14 cellular contexts compared by ENCODE assay signal in genomic region chr12:106195638-106196037, GRCh38. TPM values are rescaled to one million over a fixed set of nuclear protein-coding genes. Genes with fewer than 3 reads are reported as not detected.
A peak's percentile ranks its signal among the peaks of the same experiment; 100 is the strongest.
DNase-seq lines count a peak whose midpoint lies in the region; ATAC-seq and TF ChIP-seq lines count a peak whose summit lies in the region.
"Had no signal": no experiment of that assay in that cellular context is flagged by ENCODE, and none has a peak within 500 bp of the region (broad histone marks: within the 10 kb centered on the region; RNA-seq: fewer than 3 reads in every experiment).

No MANE protein-coding gene starts in this region.

- peak; percentile 44 to 80 (median 72) for ATAC-seq in heart left ventricle
- no peak for ATAC-seq in stimulated activated effector memory CD8-positive, alpha-beta T cell treated with anti-CD3 and anti-CD28 coated beads, Interleukin-12 subunit alpha, Interleukin-12 subunit beta, amount 100 ng/mL, for 72 hours
- ATAC-seq: GM12878; natural killer cell treated with Interleukin-12 subunit alpha and Interleukin-12 subunit beta and Interleukin-15 and Interleukin-18, amount 100 ng/mL, for 72 hours had no signal

- intact Hi-C loops in adrenal gland (cut with DNase I): no loop called here
- intact Hi-C loops in heart left ventricle (cut with DNase I): loop anchor here in 1 of 10 donors (5.0 kb wide), 1 partner anchor 43 kb away; no protein-coding TSS in a partner anchor
- intact Hi-C loops in CD4-positive, alpha-beta memory T cell (cut with micrococcal nuclease): no loop called here

- whole genome bisulfite sequencing in adrenal gland, 4 donors: 12 to 20% (median 19%) methylated on average over 5 of the region's 5 CpGs
- WGBS in heart left ventricle, 4 donors: 47 to 61% (median 50%) methylated on average over 5 of the region's 5 CpGs

- no peak overlapping the region for H3K4me3 Mint-ChIP-seq in CD4-positive, alpha-beta memory T cell
- no peak overlapping the region for H3K4me3 Mint-ChIP-seq in stimulated activated effector memory CD8-positive, alpha-beta T cell treated with anti-CD3 and anti-CD28 coated beads, Interleukin-12 subunit alpha, Interleukin-12 subunit beta, amount 100 ng/mL, for 72 hours
- H3K4me3 Mint-ChIP-seq: natural killer cell treated with Interleukin-12 subunit alpha and Interleukin-12 subunit beta and Interleukin-15 and Interleukin-18, amount 100 ng/mL, for 72 hours had no signal

- CTCF ChIA-PET in CD4-positive, alpha-beta memory T cell (lab: Charles Lee; ENCODE audit: partially characterized antibody): no interaction called here

- H3K27ac Mint-ChIP-seq in CD4-positive, alpha-beta memory T cell: no peak overlapping the region
- no peak overlapping the region for H3K27ac Mint-ChIP-seq in stimulated activated effector memory CD8-positive, alpha-beta T cell treated with anti-CD3 and anti-CD28 coated beads, Interleukin-12 subunit alpha, Interleukin-12 subunit beta, amount 100 ng/mL, for 72 hours
- H3K27ac Mint-ChIP-seq: natural killer cell treated with Interleukin-12 subunit alpha and Interleukin-12 subunit beta and Interleukin-15 and Interleukin-18, amount 100 ng/mL, for 72 hours had no signal

- no peaks in the 10 kb centered on the region for H3K36me3 Mint-ChIP-seq in CD4-positive, alpha-beta memory T cell
- H3K36me3 Mint-ChIP-seq in stimulated activated effector memory CD8-positive, alpha-beta T cell treated with anti-CD3 and anti-CD28 coated beads, Interleukin-12 subunit alpha, Interleukin-12 subunit beta, amount 100 ng/mL, for 72 hours: no peaks in the 10 kb centered on the region
- H3K36me3 Mint-ChIP-seq: natural killer cell treated with Interleukin-12 subunit alpha and Interleukin-12 subunit beta and Interleukin-15 and Interleukin-18, amount 100 ng/mL, for 72 hours had no signal

- no peaks in the 10 kb centered on the region for H3K9me3 ChIP-seq in adrenal gland (replicated peaks in 1 of 3)
- no peaks in the 10 kb centered on the region for H3K9me3 ChIP-seq in heart left ventricle
- no peaks in the 10 kb centered on the region for H3K9me3 ChIP-seq in CD4-positive, alpha-beta memory T cell (ENCODE audit: control insufficient read depth in 1 of 2, low read length in 2 of 2)
- H3K9me3 ChIP-seq: BLaER1 had no signal

- POLR2A ChIA-PET in CD4-positive, alpha-beta memory T cell (lab: Charles Lee; ENCODE audit: partially characterized antibody): no interaction called here

- H3K27me3 Mint-ChIP-seq in CD4-positive, alpha-beta memory T cell: peaks cover 3 to 7% of the 10 kb centered on the region in 2 donors

- H3K4me1 ChIP-seq in adrenal gland (replicated peaks in 1 of 2): peaks cover 7 to 16% of the 10 kb centered on the region in 2 donors
- peaks cover 0 to 25% (median 8%) of the 10 kb centered on the region in 12 donors for H3K4me1 ChIP-seq in heart left ventricle
- no peaks in the 10 kb centered on the region for H3K4me1 ChIP-seq in CD4-positive, alpha-beta memory T cell (ENCODE audit: insufficient read depth, low read length)
- H3K4me1 ChIP-seq: BLaER1 had no signal

- no peaks in the 10 kb centered on the region for H3K4me1 Mint-ChIP-seq in CD4-positive, alpha-beta memory T cell
- no peaks in the 10 kb centered on the region for H3K4me1 Mint-ChIP-seq in stimulated activated effector memory CD8-positive, alpha-beta T cell treated with anti-CD3 and anti-CD28 coated beads, Interleukin-12 subunit alpha, Interleukin-12 subunit beta, amount 100 ng/mL, for 72 hours

- no peak for TF ChIP-seq POLR2A in adrenal gland (IDR thresholded peaks at IDR 0.05)
- no peak for TF ChIP-seq POLR2A in heart left ventricle (IDR thresholded peaks at IDR 0.05)

- H3K27me3 ChIP-seq in adrenal gland: no peaks in the 10 kb centered on the region
- no peaks in the 10 kb centered on the region for H3K27me3 ChIP-seq in heart left ventricle
- H3K27me3 ChIP-seq in CD4-positive, alpha-beta memory T cell (ENCODE audit: insufficient read depth, low read length): no peaks in the 10 kb centered on the region
- H3K27me3 ChIP-seq: BLaER1 had no signal

- H3K27ac ChIP-seq in adrenal gland (peak overlapping the region in 2 of 5 donors; percentile 40 to 42), heart left ventricle (peak overlapping the region in 6 of 12 donors; percentile 3 to 31 (median 23))
- H3K27ac ChIP-seq in CD4-positive, alpha-beta memory T cell (ENCODE audit: low read depth, low read length): no peak overlapping the region
- H3K27ac ChIP-seq: BLaER1 had no signal

- H3K36me3 ChIP-seq in adrenal gland (replicated peaks in 1 of 2) (no peaks in the 10 kb centered on the region), heart left ventricle (no peaks in the 10 kb centered on the region)
- H3K36me3 ChIP-seq in CD4-positive, alpha-beta memory T cell (ENCODE audit: insufficient read depth, low read length): no peaks in the 10 kb centered on the region
- H3K36me3 ChIP-seq: BLaER1 had no signal

- DNase-seq in AG09309 (ENCODE audit: low read depth) (peak; percentile 77), adrenal gland (peak; percentile 45 to 92 (median 81)), heart left ventricle (peak in 4 of 5 donors; percentile 18 to 62 (median 56)), occipital lobe (lab: John Stamatoyannopoulos, UW) (peak; percentile 18), T-helper 1 cell (no peak), NCI-H187 treated with DMSO at 0.1 percent for 48 hours (lab: John Stamatoyannopoulos, UW) (no peak)
- DNase-seq in CD4-positive, alpha-beta memory T cell: no peak
- DNase-seq in stimulated activated effector memory CD8-positive, alpha-beta T cell treated with anti-CD3 and anti-CD28 coated beads, Interleukin-12 subunit alpha, Interleukin-12 subunit beta, amount 100 ng/mL, for 72 hours (ENCODE audit: low spot score in 2 of 2): no peak
- DNase-seq: H7, NCI-H524 treated with DMSO at 0.1 percent for 48 hours had no signal

- H3K4me3 ChIP-seq in AG09309 (ENCODE audit: control insufficient read depth, low read depth, low read length) (no peak overlapping the region), adrenal gland (no peak overlapping the region), heart left ventricle (no peak overlapping the region)
- H3K4me3 ChIP-seq in CD4-positive, alpha-beta memory T cell (ENCODE audit: low read length in 2 of 2): no peak overlapping the region
- H3K4me3 ChIP-seq: BLaER1, GM12878 had no signal

- no peaks in the 10 kb centered on the region for H3K9me3 Mint-ChIP-seq in CD4-positive, alpha-beta memory T cell
- H3K9me3 Mint-ChIP-seq in stimulated activated effector memory CD8-positive, alpha-beta T cell treated with anti-CD3 and anti-CD28 coated beads, Interleukin-12 subunit alpha, Interleukin-12 subunit beta, amount 100 ng/mL, for 72 hours: no peaks in the 10 kb centered on the region
- H3K9me3 Mint-ChIP-seq: natural killer cell treated with Interleukin-12 subunit alpha and Interleukin-12 subunit beta and Interleukin-15 and Interleukin-18, amount 100 ng/mL, for 72 hours had no signal

- TF ChIP-seq CTCF in AG09309 (IDR thresholded peaks at IDR 0.05; ENCODE audit: control insufficient read depth, insufficient read depth, low read depth, low read length, missing control alignments) (no peak), adrenal gland (IDR thresholded peaks at IDR 0.05) (no peak), heart left ventricle (IDR thresholded peaks at IDR 0.05) (no peak)

RNA-seq across cellular contexts. Expression of gene CKAP4, which starts 52.2 kb away (rescaled TPM):
- total RNA-seq in adrenal gland (100 to 1,000 TPM in 1 of 8 donors, 10 to 100 TPM in 7; 61.5 to 101 (median 91.5) TPM), heart left ventricle (10 to 100 TPM; 39.9 to 70.7 (median 53.7) TPM), occipital lobe (20.3 TPM)
- polyA plus RNA-seq in adrenal gland (100 to 1,000 TPM in 1 of 3 donors, 10 to 100 TPM in 2; 11.0 to 101 (median 17.6) TPM), heart left ventricle (10 to 100 TPM; 19.0 to 61.5 TPM)
- 10 to 100 TPM; 12.5 to 13.0 TPM for total RNA-seq in CD4-positive, alpha-beta memory T cell
- 1 to 10 TPM; 5.1 to 8.3 TPM for polyA plus RNA-seq in CD4-positive, alpha-beta memory T cell

RNA-seq across cellular contexts. Expression of gene NUAK1, which starts 56.9 kb away (rescaled TPM):
- total RNA-seq in adrenal gland: 10 to 100 TPM in 5 of 8 donors, 1 to 10 TPM in 3; 5.8 to 15.1 (median 10.4) TPM
- 1 to 10 TPM; 2.4 to 4.6 (median 3.0) TPM for polyA plus RNA-seq in adrenal gland
- total RNA-seq in heart left ventricle: 10 to 100 TPM; 34.7 to 50.7 (median 39.8) TPM
- 10 to 100 TPM; 10.5 to 21.5 TPM for polyA plus RNA-seq in heart left ventricle
- total RNA-seq in occipital lobe: 40.6 TPM
- total RNA-seq in CD4-positive, alpha-beta memory T cell: not detected
- not detected for polyA plus RNA-seq in CD4-positive, alpha-beta memory T cell
- total RNA-seq: T-helper 2 cell treated with Interferon-gamma antibody and Interleukin-4, amounts not matched to agents 100 ng/mL and 5 ng/mL, for 36 hours had no signal

Comparison
In these comparisons a context has a peak if more than half of its experiments do, and no peak if none do; other contexts are left out.
1. DNase-seq: peak in AG09309 (single experiment), adrenal gland (7 of 7), heart left ventricle (4 of 5) and occipital lobe (single experiment); none in CD4-positive, alpha-beta memory T cell (0 of 5), T-helper 1 cell (0 of 5), stimulated activated effector memory CD8-positive, alpha-beta T cell treated with anti-CD3 and anti-CD28 coated beads, Interleukin-12 subunit alpha, Interleukin-12 subunit beta, amount 100 ng/mL, for 72 hours (0 of 2) and NCI-H187 treated with DMSO at 0.1 percent for 48 hours (single experiment).
2. RNA of gene NUAK1, which starts 56.9 kb away (total RNA-seq): 40.6 TPM in occipital lobe (single experiment), 34.7 to 50.7 TPM in heart left ventricle and 5.8 to 15.1 TPM in adrenal gland; not detected in CD4-positive, alpha-beta memory T cell; every median in the first group is over 4 times any median in the second.